In the genomic region with DNA sequence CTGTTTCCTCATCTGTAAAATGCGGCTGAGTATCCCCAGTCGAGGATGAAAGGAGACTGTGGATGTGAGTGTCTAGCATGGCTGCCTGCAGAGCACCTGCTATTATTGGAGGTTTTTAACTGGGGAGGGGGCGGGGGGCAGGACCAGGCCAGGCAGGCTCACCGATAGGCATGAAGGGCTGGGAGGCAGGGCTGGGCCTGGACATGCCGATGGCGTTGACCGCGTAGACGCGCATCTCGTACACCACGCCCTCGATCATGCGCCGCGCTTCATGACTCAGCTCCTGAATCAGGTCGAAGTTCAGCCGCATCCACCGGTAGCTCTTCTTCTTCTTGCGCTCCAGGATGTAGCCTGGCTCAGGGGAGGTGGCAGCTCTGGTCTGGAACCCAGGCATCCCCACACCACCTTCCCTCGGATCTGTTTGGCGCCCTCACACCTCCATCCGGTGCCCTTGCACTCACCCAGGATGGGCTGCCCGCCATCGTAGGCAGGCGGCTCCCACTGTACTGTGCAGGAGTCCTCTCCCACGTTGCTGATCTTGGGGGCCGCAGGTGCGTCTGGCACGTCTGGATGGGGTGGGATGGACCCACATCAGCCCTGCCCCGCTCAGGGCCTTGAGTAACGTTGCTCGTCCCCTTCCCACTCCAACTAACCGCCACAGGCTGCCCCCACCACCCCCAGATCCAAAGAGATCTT, we compare ENCODE assay signal across 19 cellular contexts. TPM values are rescaled to one million over a fixed set of nuclear protein-coding genes. Genes with fewer than 3 reads are reported as not detected.
"Had no signal": no experiment of that assay in that cellular context is flagged by ENCODE, and none has a peak within 500 bp of the region (broad histone marks: within the 10 kb centered on the region; RNA-seq: fewer than 3 reads in every experiment).

No MANE protein-coding gene starts in this region.

- ATAC-seq: pancreas; stimulated activated effector memory CD8-positive, alpha-beta T cell treated with anti-CD3 and anti-CD28 coated beads, Interleukin-12 subunit alpha, Interleukin-12 subunit beta, amount 100 ng/mL, for 72 hours had no signal

- H3K36me3 ChIP-seq: pancreas, tibial nerve had no signal

- H3K9me3 Mint-ChIP-seq: activated T-helper 2 cell treated with anti-CD3 and anti-CD28 coated beads, Interferon-gamma antibody, Interleukin-2, Interleukin-4, amounts not matched to agents 10 μg/mL and 5 μg/mL and 100 μg/mL, durations not matched to agents 14 hours and 24 hours and 36 hours; brain; dendritic cell treated with granulocyte-macrophage colony-stimulating factor and Interleukin-4, amounts not matched to agents 40 ng/mL and 50 ng/mL, for 4 days; immature natural killer cell; nephron progenitor cell; stimulated activated effector memory CD8-positive, alpha-beta T cell treated with anti-CD3 and anti-CD28 coated beads, Interleukin-12 subunit alpha, Interleukin-12 subunit beta, amount 100 ng/mL, for 72 hours; T-helper 2 cell treated with Interferon-gamma antibody and Interleukin-4, amounts not matched to agents 5 μg/mL and 100 μg/mL, for 36 hours had no signal

- H3K9me3 ChIP-seq: pancreas, tibial nerve had no signal

- H3K27ac Mint-ChIP-seq: activated T-helper 2 cell treated with anti-CD3 and anti-CD28 coated beads, Interferon-gamma antibody, Interleukin-2, Interleukin-4, amounts not matched to agents 10 μg/mL and 5 μg/mL and 100 μg/mL, durations not matched to agents 14 hours and 24 hours and 36 hours; brain; dendritic cell treated with granulocyte-macrophage colony-stimulating factor and Interleukin-4, amounts not matched to agents 40 ng/mL and 50 ng/mL, for 4 days; immature natural killer cell; nephron progenitor cell; stimulated activated effector memory CD8-positive, alpha-beta T cell treated with anti-CD3 and anti-CD28 coated beads, Interleukin-12 subunit alpha, Interleukin-12 subunit beta, amount 100 ng/mL, for 72 hours; T-helper 2 cell treated with Interferon-gamma antibody and Interleukin-4, amounts not matched to agents 5 μg/mL and 100 μg/mL, for 36 hours had no signal

- H3K36me3 Mint-ChIP-seq: brain; immature natural killer cell; stimulated activated effector memory CD8-positive, alpha-beta T cell treated with anti-CD3 and anti-CD28 coated beads, Interleukin-12 subunit alpha, Interleukin-12 subunit beta, amount 100 ng/mL, for 72 hours had no signal

- H3K27me3 Mint-ChIP-seq: dendritic cell treated with granulocyte-macrophage colony-stimulating factor and Interleukin-4, amounts not matched to agents 40 ng/mL and 50 ng/mL, for 4 days had no signal

- H3K27ac ChIP-seq: pancreas, tibial nerve had no signal

- H3K4me1 ChIP-seq: pancreas, tibial nerve had no signal

- DNase-seq: activated CD4-positive, alpha-beta T cell treated with anti-CD3 and anti-CD28 coated beads, Interleukin-2, amount 50 U/mL, for 1 hour; activated naive CD4-positive, alpha-beta T cell treated with anti-CD3 and anti-CD28 coated beads, Interleukin-2, amount 50 U/mL, for 16 hours; activated T-cell treated with anti-CD3 and anti-CD28 coated beads for 4 hours; amniotic stem cell; cerebellar nuclear complex; immature natural killer cell; mesendoderm; nephron progenitor cell; retina had no signal

- FAIRE-seq: pancreas had no signal

- H3K4me1 Mint-ChIP-seq: brain; immature natural killer cell; stimulated activated effector memory CD8-positive, alpha-beta T cell treated with anti-CD3 and anti-CD28 coated beads, Interleukin-12 subunit alpha, Interleukin-12 subunit beta, amount 100 ng/mL, for 72 hours had no signal

- H3K4me3 Mint-ChIP-seq: brain; dendritic cell treated with granulocyte-macrophage colony-stimulating factor and Interleukin-4, amounts not matched to agents 40 ng/mL and 50 ng/mL, for 4 days; immature natural killer cell; nephron progenitor cell; stimulated activated effector memory CD8-positive, alpha-beta T cell treated with anti-CD3 and anti-CD28 coated beads, Interleukin-12 subunit alpha, Interleukin-12 subunit beta, amount 100 ng/mL, for 72 hours; T-helper 2 cell treated with Interferon-gamma antibody and Interleukin-4, amounts not matched to agents 5 μg/mL and 100 μg/mL, for 36 hours had no signal

- H3K27me3 ChIP-seq: pancreas, tibial nerve had no signal

- H3K4me3 ChIP-seq: pancreas, tibial nerve had no signal

RNA-seq across cellular contexts. Expression of gene MYBPC3, which starts 15.1 kb away (rescaled TPM):
- total RNA-seq: activated CD8-positive, alpha-beta memory T cell treated with anti-CD3 and anti-CD28 coated beads for 36 hours; activated T-helper 2 cell treated with anti-CD3 and anti-CD28 coated beads, Interferon-gamma antibody, Interleukin-2, Interleukin-4, amounts not matched to agents 10 μg/mL and 5 μg/mL and 100 μg/mL, durations not matched to agents 14 hours and 24 hours and 36 hours; epithelial cell of proximal tubule; glomerular endothelial cell had no signal
- polyA plus RNA-seq: immature natural killer cell had no signal

RNA-seq across cellular contexts. Expression of gene SPI1, which starts 41.0 kb away (rescaled TPM):
- total RNA-seq: activated CD8-positive, alpha-beta memory T cell treated with anti-CD3 and anti-CD28 coated beads for 36 hours; epithelial cell of proximal tubule; glomerular endothelial cell had no signal
